In genomic region chr6:142853244-142854180, GRCh38 we compare ENCODE assay signal across 13 cellular contexts.
DNase-seq lines count a peak whose midpoint lies in the region; ATAC-seq and TF ChIP-seq lines count a peak whose summit lies in the region.
"Had no signal": no experiment of that assay in that cellular context is flagged by ENCODE, and none has a peak within 500 bp of the region (broad histone marks: within the 10 kb centered on the region; RNA-seq: fewer than 3 reads in every experiment).

No MANE protein-coding gene starts in this region.

- H3F3A ChIP-seq in GM23338 (replicated peaks; ENCODE audit: low read depth) = no peaks in the 10 kb centered on the region

- no peaks in the 10 kb centered on the region for H3K27me3 Mint-ChIP-seq in GM23338 (ENCODE audit: insufficient read depth, low read depth, poor library complexity)
- H3K27me3 Mint-ChIP-seq in activated T-helper 2 cell treated with anti-CD3 and anti-CD28 coated beads, Interferon-gamma antibody, Interleukin-2, Interleukin-4, amounts not matched to agents 10 μg/mL and 5 μg/mL and 100 μg/mL, durations not matched to agents 14 hours and 24 hours and 36 hours (ENCODE audit: low read depth) = no peaks in the 10 kb centered on the region

- DNase-seq in AG20443 (ENCODE audit: low spot score) (peak; percentile 36), GM23338 (ENCODE audit: low spot score) (peak; percentile 26), left lung (no peak), NCI-H2171 (lab: John Stamatoyannopoulos, UW) (no peak), vagina (ENCODE audit: extremely low spot score in 2 of 2) (no peak), RKO (ENCODE audit: low spot score) (no peak)
- DNase-seq in activated T-helper 2 cell treated with anti-CD3 and anti-CD28 coated beads, Interferon-gamma antibody, Interleukin-2, Interleukin-4, amounts not matched to agents 10 μg/mL and 5 μg/mL and 100 μg/mL, durations not matched to agents 14 hours and 24 hours and 36 hours (ENCODE audit: low spot score) = no peak
- DNase-seq: DMS 273 treated with DMSO at 0.1 percent for 48 hours; heart left ventricle; stimulated activated CD4-positive, alpha-beta T cell treated with anti-CD3 and anti-CD28 coated beads, Interleukin-4, amount 100 ng/mL, for 24 hours; uterus had no signal

- no peaks in the 10 kb centered on the region for H3K27me3 ChIP-seq in GM23338 (ENCODE audit: insufficient read depth)
- H3K27me3 ChIP-seq in left lung = no peaks in the 10 kb centered on the region
- no peaks in the 10 kb centered on the region for H3K27me3 ChIP-seq in vagina
- H3K27me3 ChIP-seq: heart left ventricle, uterus had no signal

- no peak overlapping the region for H3K4me3 Mint-ChIP-seq in GM23338
- peak overlapping the region; percentile 60 for H3K4me3 Mint-ChIP-seq in activated T-helper 2 cell treated with anti-CD3 and anti-CD28 coated beads, Interferon-gamma antibody, Interleukin-2, Interleukin-4, amounts not matched to agents 10 μg/mL and 5 μg/mL and 100 μg/mL, durations not matched to agents 14 hours and 24 hours and 36 hours (ENCODE audit: low read depth)

- no peak for TF ChIP-seq POLR2A in vagina (IDR thresholded peaks at IDR 0.05)

- H3K27ac Mint-ChIP-seq in GM23338 = no peak overlapping the region
- H3K27ac Mint-ChIP-seq in activated T-helper 2 cell treated with anti-CD3 and anti-CD28 coated beads, Interferon-gamma antibody, Interleukin-2, Interleukin-4, amounts not matched to agents 10 μg/mL and 5 μg/mL and 100 μg/mL, durations not matched to agents 14 hours and 24 hours and 36 hours = peak overlapping the region; percentile 81

- H3K4me3 ChIP-seq in GM23338 (no peak overlapping the region), left lung (no peak overlapping the region), vagina (no peak overlapping the region)
- H3K4me3 ChIP-seq: heart left ventricle, uterus had no signal

- TF ChIP-seq CTCF in GM23338 (conservative IDR thresholded peaks at IDR 0.05; ENCODE audit: low read depth in 2 of 2) = no peak
- no peak for TF ChIP-seq CTCF in left lung (IDR thresholded peaks at IDR 0.05)
- no peak for TF ChIP-seq CTCF in vagina (IDR thresholded peaks at IDR 0.05)

- peaks cover 36% of the 10 kb centered on the region for H3K4me1 ChIP-seq in GM23338 (ENCODE audit: insufficient read depth)
- H3K4me1 ChIP-seq in left lung = peaks cover 4 to 21% of the 10 kb centered on the region in 2 donors
- H3K4me1 ChIP-seq in vagina = peaks cover 22% of the 10 kb centered on the region
- H3K4me1 ChIP-seq: uterus had no signal

- ATAC-seq in GM23338 = peak; percentile 49
- peak; percentile 68 for ATAC-seq in left lung
- no peak for ATAC-seq in HG02642 (IDR thresholded peaks at IDR 0.05; ENCODE audit: poor library complexity, unreplicated experiment)
- ATAC-seq: HCT116, heart left ventricle had no signal

- H3K9me3 ChIP-seq in left lung = no peaks in the 10 kb centered on the region
- no peaks in the 10 kb centered on the region for H3K9me3 ChIP-seq in vagina
- H3K9me3 ChIP-seq: heart left ventricle, uterus had no signal

- H3K9me3 Mint-ChIP-seq in GM23338 = no peaks in the 10 kb centered on the region
- H3K9me3 Mint-ChIP-seq in activated T-helper 2 cell treated with anti-CD3 and anti-CD28 coated beads, Interferon-gamma antibody, Interleukin-2, Interleukin-4, amounts not matched to agents 10 μg/mL and 5 μg/mL and 100 μg/mL, durations not matched to agents 14 hours and 24 hours and 36 hours = no peaks in the 10 kb centered on the region

- no peaks in the 10 kb centered on the region for H3K36me3 Mint-ChIP-seq in GM23338 (ENCODE audit: low read depth)
- peaks cover 39% of the 10 kb centered on the region for H3K36me3 Mint-ChIP-seq in activated T-helper 2 cell treated with anti-CD3 and anti-CD28 coated beads, Interferon-gamma antibody, Interleukin-2, Interleukin-4, amounts not matched to agents 10 μg/mL and 5 μg/mL and 100 μg/mL, durations not matched to agents 14 hours and 24 hours and 36 hours (ENCODE audit: low read depth)

- H3K9me2 ChIP-seq in GM23338 (ENCODE audit: insufficient read depth) = peaks cover 5% of the 10 kb centered on the region

- no peak overlapping the region for H2AFZ ChIP-seq in GM23338

- no peak overlapping the region for H3K4me2 ChIP-seq in GM23338

- H3K36me3 ChIP-seq in GM23338 (ENCODE audit: insufficient read depth) (no peaks in the 10 kb centered on the region), left lung (no peaks in the 10 kb centered on the region), vagina (no peaks in the 10 kb centered on the region)
- H3K36me3 ChIP-seq: heart left ventricle, uterus had no signal

- no peaks in the 10 kb centered on the region for H4K20me1 ChIP-seq in GM23338 (replicated peaks; ENCODE audit: insufficient read depth)

- H3K4me1 Mint-ChIP-seq in GM23338 = peaks cover 55% of the 10 kb centered on the region
- peaks cover 91% of the 10 kb centered on the region for H3K4me1 Mint-ChIP-seq in activated T-helper 2 cell treated with anti-CD3 and anti-CD28 coated beads, Interferon-gamma antibody, Interleukin-2, Interleukin-4, amounts not matched to agents 10 μg/mL and 5 μg/mL and 100 μg/mL, durations not matched to agents 14 hours and 24 hours and 36 hours (ENCODE audit: low read depth)

- intact Hi-C loops in activated T-helper 2 cell treated with anti-CD3 and anti-CD28 coated beads, Interferon-gamma antibody, Interleukin-2, Interleukin-4, amounts not matched to agents 10 μg/mL and 5 μg/mL and 100 μg/mL, durations not matched to agents 14 hours and 24 hours and 36 hours (cut with micrococcal nuclease) = loop anchor here (5.0 to 10.0 kb wide), 3 partner anchors 81 to 691 kb away; no protein-coding TSS in a partner anchor
- intact Hi-C loops in left lung (cut with DNase I) (no loop called here), vagina (cut with DNase I) (no loop called here)

- H3K27ac ChIP-seq in GM23338 (ENCODE audit: low read depth) (no peak overlapping the region), left lung (no peak overlapping the region), vagina (no peak overlapping the region)
- H3K27ac ChIP-seq: uterus had no signal

- no peaks in the 10 kb centered on the region for H3K79me2 ChIP-seq in GM23338 (replicated peaks; ENCODE audit: insufficient read depth)

TF ChIP-seq in GM23338, 12 proteins besides CTCF, POLR2A, EP300 and RAD21:
- TF ChIP-seq EZH2 (IDR thresholded peaks at IDR 0.05; ENCODE audit: low read depth, unreplicated experiment) = no peak
- no peak for TF ChIP-seq JUNB (IDR thresholded peaks at IDR 0.05; ENCODE audit: unreplicated experiment)
- no peak for TF ChIP-seq NANOG (IDR thresholded peaks at IDR 0.05; ENCODE audit: borderline replicate concordance)

Comparison
In these comparisons a context has a peak if more than half of its experiments do, and no peak if none do; other contexts are left out.
1. DNase-seq: peak in AG20443 (single experiment) and GM23338 (single experiment); none in activated T-helper 2 cell treated with anti-CD3 and anti-CD28 coated beads, Interferon-gamma antibody, Interleukin-2, Interleukin-4, amounts not matched to agents 10 μg/mL and 5 μg/mL and 100 μg/mL, durations not matched to agents 14 hours and 24 hours and 36 hours (single experiment), left lung (0 of 2), NCI-H2171 (single experiment), vagina (0 of 2) and RKO (single experiment).